ENCODE assay signal across 28 cellular contexts in the genomic region with DNA sequence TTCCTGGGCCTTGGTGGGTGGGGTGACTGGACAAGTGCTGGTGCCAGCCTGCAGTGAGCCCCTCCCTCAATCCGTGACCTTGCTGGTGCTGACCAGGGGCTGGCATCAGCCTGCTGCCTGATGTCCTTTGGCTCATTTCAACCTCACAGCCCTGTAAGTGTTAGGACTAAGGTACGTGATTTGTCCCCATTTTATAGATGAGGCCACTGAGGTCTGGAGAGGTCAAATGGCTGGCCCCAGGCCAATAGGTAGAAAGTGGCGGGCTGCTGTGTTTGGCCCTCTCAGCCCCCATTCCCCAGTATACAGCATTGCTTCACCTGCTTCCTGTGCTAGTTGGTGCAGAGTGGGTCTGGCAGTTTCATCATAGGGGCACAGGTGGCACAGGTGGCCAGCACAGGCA. TPM values are rescaled to one million over a fixed set of nuclear protein-coding genes. Genes with fewer than 3 reads are reported as not detected.
"Had no signal": no experiment of that assay in that cellular context is flagged by ENCODE, and none has a peak within 500 bp of the region (broad histone marks: within the 10 kb centered on the region; RNA-seq: fewer than 3 reads in every experiment).

No MANE protein-coding gene starts in this region.

- H3K9ac ChIP-seq: neural progenitor cell had no signal

- H2AFZ ChIP-seq: neural progenitor cell had no signal

- ATAC-seq: natural killer cell; sciatic nerve; stimulated activated memory B cell treated with anti-CD40 and anti-IgM and Interleukin-4, amounts not matched to agents 10 μg/mL and 1 μg/mL and 100 μg/mL, for 72 hours; stimulated activated naive CD8-positive, alpha-beta T cell treated with anti-CD3 and anti-CD28 coated beads, Interleukin-15, amount 100 ng/mL, for 72 hours had no signal

- H3K27me3 ChIP-seq: neural progenitor cell, ovary, right atrium auricular region, spleen, testis, thyroid gland, transverse colon, upper lobe of left lung, vagina had no signal

- FAIRE-seq: small intestine had no signal

- DNase-seq: hypothalamus; islet precursor cell; mesendoderm; naive B cell; natural killer cell; nephron progenitor cell; ovary; small intestine; spleen; stimulated activated CD4-positive, alpha-beta T cell treated with anti-CD3 and anti-CD28 coated beads, Interleukin-1b, Interleukin-23, amount 100 ng/mL, for 48 hours; stimulated activated CD4-positive, alpha-beta T cell treated with anti-CD3 and anti-CD28 coated beads, Interleukin-2, amount 100 ng/mL, for 48 hours; stimulated activated CD4-positive, alpha-beta T cell treated with anti-CD3 and anti-CD28 coated beads, Interleukin-4, amount 100 ng/mL, for 4 hours; stimulated activated CD8-positive, alpha-beta memory T cell treated with anti-CD3 and anti-CD28 coated beads, Interleukin-4, amount 100 ng/mL, for 48 hours; stimulated activated naive CD4-positive, alpha-beta T cell treated with Interleukin-2 at 50 U/mL for 16 hours; stimulated activated naive CD8-positive, alpha-beta T cell treated with anti-CD3 and anti-CD28 coated beads, Interleukin-15, amount 100 ng/mL, for 72 hours; testis; upper lobe of left lung had no signal

- H3K27ac ChIP-seq: left ventricle myocardium inferior, neural progenitor cell, ovary, right atrium auricular region, spleen, testis, upper lobe of left lung, vagina had no signal

- H3K36me3 ChIP-seq: left ventricle myocardium inferior, neural progenitor cell, ovary, right atrium auricular region, thyroid gland, transverse colon, upper lobe of left lung, vagina had no signal

- H3K4me1 ChIP-seq: left ventricle myocardium inferior, neural progenitor cell, right atrium auricular region, spleen, testis, transverse colon, upper lobe of left lung, vagina had no signal

- H3K4me3 ChIP-seq: left ventricle myocardium inferior, lung, neural progenitor cell, ovary, right atrium auricular region, spleen, testis, thyroid gland, transverse colon, upper lobe of left lung, vagina had no signal

- H3K9me3 ChIP-seq: left ventricle myocardium inferior, ovary, right atrium auricular region, spleen, testis, thyroid gland, transverse colon, upper lobe of left lung, vagina had no signal

- H3K4me2 ChIP-seq: neural progenitor cell had no signal

RNA-seq across cellular contexts. Expression of a gene that starts 20.1 kb away (rescaled TPM):
- total RNA-seq: kidney epithelial cell, left ventricle myocardium inferior, lower leg skin, right atrium auricular region, vagina had no signal
- polyA plus RNA-seq: ovary had no signal
